In the genomic region with DNA sequence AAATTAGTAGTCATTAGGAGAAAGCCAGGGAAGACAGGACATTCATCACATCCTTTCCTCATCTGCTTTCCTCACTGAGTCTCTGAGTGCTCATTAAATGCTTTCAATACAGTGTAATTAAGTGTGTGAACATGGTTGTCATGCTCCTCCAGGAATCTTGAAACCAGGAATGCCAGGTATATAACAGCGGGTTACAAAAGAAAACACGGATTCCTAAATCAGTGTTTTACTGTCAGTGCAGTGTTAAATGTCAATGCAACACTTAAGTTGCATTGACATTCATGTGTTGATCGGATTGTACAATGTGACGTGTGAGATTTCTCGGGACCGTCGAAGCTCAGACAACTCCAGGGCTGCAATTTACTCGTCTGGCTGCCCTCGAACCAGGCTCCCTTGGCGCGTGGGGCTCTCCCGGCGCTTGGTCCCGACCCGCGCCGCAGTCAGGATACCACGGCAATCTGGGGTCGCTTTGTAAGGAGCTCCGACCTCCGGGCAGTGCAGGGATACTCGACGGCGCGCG, we compare ENCODE assay signal across 11 cellular contexts. TPM values are rescaled to one million over a fixed set of nuclear protein-coding genes. Genes with fewer than 3 reads are reported as not detected.
DNase-seq lines count a peak whose midpoint lies in the region; ATAC-seq and TF ChIP-seq lines count a peak whose summit lies in the region.
"Had no signal": no experiment of that assay in that cellular context is flagged by ENCODE, and none has a peak within 500 bp of the region (broad histone marks: within the 10 kb centered on the region; RNA-seq: fewer than 3 reads in every experiment).

No MANE protein-coding gene starts in this region.

- H3K4me3 ChIP-seq in heart left ventricle (peak overlapping the region in 8 of 12 donors; percentile 0 to 50 (median 16)), right cardiac atrium (ENCODE audit: low read length) (no peak overlapping the region)

- peaks cover 2% of the 10 kb centered on the region for H3K36me3 Mint-ChIP-seq in activated naive CD8-positive, alpha-beta T cell treated with anti-CD3 and anti-CD28 coated beads, Interleukin-2, amount 10 ng/mL, durations not matched to agents 7 days and 5 days
- peaks cover 2% of the 10 kb centered on the region for H3K36me3 Mint-ChIP-seq in memory B cell
- peaks cover 8% of the 10 kb centered on the region for H3K36me3 Mint-ChIP-seq in type B pancreatic cell

- peaks cover 20% of the 10 kb centered on the region for H3K4me1 Mint-ChIP-seq in activated naive CD8-positive, alpha-beta T cell treated with anti-CD3 and anti-CD28 coated beads, Interleukin-2, amount 10 ng/mL, durations not matched to agents 7 days and 5 days
- H3K4me1 Mint-ChIP-seq in memory B cell: peaks cover 7% of the 10 kb centered on the region
- peaks cover 5% of the 10 kb centered on the region for H3K4me1 Mint-ChIP-seq in type B pancreatic cell (ENCODE audit: unreplicated experiment)

- H3K4me1 ChIP-seq in heart left ventricle: peaks cover 0 to 20% (median 8%) of the 10 kb centered on the region in 12 donors
- H3K4me1 ChIP-seq in right cardiac atrium (ENCODE audit: control insufficient read depth, insufficient read depth, low read length): no peaks in the 10 kb centered on the region

- no peak overlapping the region for H3K27ac Mint-ChIP-seq in activated naive CD8-positive, alpha-beta T cell treated with anti-CD3 and anti-CD28 coated beads, Interleukin-2, amount 10 ng/mL, durations not matched to agents 7 days and 5 days
- H3K27ac Mint-ChIP-seq in memory B cell (peak overlapping the region; percentile 28), type B pancreatic cell (peak overlapping the region; percentile 4)
- H3K27ac Mint-ChIP-seq: CD8-positive, alpha-beta T cell had no signal

- DNase-seq in heart left ventricle (no peak), right cardiac atrium (no peak), memory B cell (ENCODE audit: low spot score in 2 of 2) (no peak), type B pancreatic cell (ENCODE audit: extremely low spot score, unreplicated experiment) (no peak), A172 (ENCODE audit: low spot score) (no peak), inferior parietal cortex (ENCODE audit: extremely low spot score) (no peak)
- DNase-seq in activated naive CD8-positive, alpha-beta T cell treated with anti-CD3 and anti-CD28 coated beads, Interleukin-2, amount 10 ng/mL, durations not matched to agents 7 days and 5 days: no peak
- DNase-seq: kidney glomerular epithelial cell had no signal

- H3K27ac ChIP-seq in heart left ventricle: no peak overlapping the region
- H3K27ac ChIP-seq in right cardiac atrium (ENCODE audit: low read length): no peak overlapping the region

- ATAC-seq in heart left ventricle: no peak
- no peak for ATAC-seq in right cardiac atrium
- no peak for ATAC-seq in activated naive CD8-positive, alpha-beta T cell treated with anti-CD3 and anti-CD28 coated beads, Interleukin-2, amount 10 ng/mL, durations not matched to agents 7 days and 5 days (ENCODE audit: low read depth)
- ATAC-seq in memory B cell (ENCODE audit: low read depth): no peak
- no peak for ATAC-seq in esophagus mucosa

- intact Hi-C loops in heart left ventricle (cut with DNase I): loop anchor here in 9 of 10 donors (5.0 to 10.0 kb wide), 5 partner anchors 90 to 370 kb away; partner anchors contain the start of genes PIP4K2A (in 2 of the 9) and DNAJC1 (in 1 of the 9)
- intact Hi-C loops in right cardiac atrium (cut with DNase I): no loop called here

- TF ChIP-seq CTCF in heart left ventricle (IDR thresholded peaks at IDR 0.05) (no peak), type B pancreatic cell (conservative IDR thresholded peaks at IDR 0.05) (no peak)

- H3K9me3 ChIP-seq in heart left ventricle (no peaks in the 10 kb centered on the region), right cardiac atrium (ENCODE audit: control insufficient read depth, low read length) (no peaks in the 10 kb centered on the region)

- 6 to 11% (median 7%) methylated on average over 26 of the region's 26 CpGs for WGBS in heart left ventricle, 4 donors
- WGBS in right cardiac atrium: 7% methylated on average over 26 of the region's 26 CpGs

- H3K9me3 Mint-ChIP-seq in activated naive CD8-positive, alpha-beta T cell treated with anti-CD3 and anti-CD28 coated beads, Interleukin-2, amount 10 ng/mL, durations not matched to agents 7 days and 5 days: no peaks in the 10 kb centered on the region
- H3K9me3 Mint-ChIP-seq in memory B cell: peaks cover 3% of the 10 kb centered on the region
- H3K9me3 Mint-ChIP-seq in type B pancreatic cell: peaks cover 5% of the 10 kb centered on the region

- H3K4me3 Mint-ChIP-seq in activated naive CD8-positive, alpha-beta T cell treated with anti-CD3 and anti-CD28 coated beads, Interleukin-2, amount 10 ng/mL, durations not matched to agents 7 days and 5 days: peak overlapping the region; percentile 37
- H3K4me3 Mint-ChIP-seq in memory B cell (peak overlapping the region; percentile 14), type B pancreatic cell (peak overlapping the region; percentile 80)
- H3K4me3 Mint-ChIP-seq: CD8-positive, alpha-beta T cell had no signal

- no peak for TF ChIP-seq POLR2A in heart left ventricle (IDR thresholded peaks at IDR 0.05)

- H3K36me3 ChIP-seq in heart left ventricle: no peaks in the 10 kb centered on the region

- H3K27me3 Mint-ChIP-seq in activated naive CD8-positive, alpha-beta T cell treated with anti-CD3 and anti-CD28 coated beads, Interleukin-2, amount 10 ng/mL, durations not matched to agents 7 days and 5 days: peaks cover 83% of the 10 kb centered on the region
- peaks cover 12% of the 10 kb centered on the region for H3K27me3 Mint-ChIP-seq in memory B cell
- peaks cover 84% of the 10 kb centered on the region for H3K27me3 Mint-ChIP-seq in type B pancreatic cell

- POLR2A ChIA-PET in activated naive CD8-positive, alpha-beta T cell treated with anti-CD3 and anti-CD28 coated beads, Interleukin-2, amount 10 ng/mL, durations not matched to agents 7 days and 5 days (lab: Charles Lee): interaction anchor here (0.9 to 1.0 kb wide), 2 partner anchors 29 to 92 kb away, joined by 3 to 5 read pairs; partner anchors contain the start of gene COMMD3

- H3K27me3 ChIP-seq in heart left ventricle (peaks cover 38 to 91% (median 74%) of the 10 kb centered on the region in 9 donors), right cardiac atrium (ENCODE audit: control insufficient read depth, insufficient read depth) (no peaks in the 10 kb centered on the region)

RNA-seq across cellular contexts. Expression of gene SPAG6, which starts 0.5 kb away (rescaled TPM):
- total RNA-seq in heart left ventricle: under 1 TPM in 1 of 9 donors, not detected in 8; 0.42 TPM
- polyA plus RNA-seq in heart left ventricle: not detected
- total RNA-seq in right cardiac atrium: under 1 TPM in 1 of 4 donors, not detected in 3; 0.09 TPM
- 0.05 TPM for polyA plus RNA-seq in right cardiac atrium
- under 1 TPM; 0.67 to 0.77 TPM for total RNA-seq in activated naive CD8-positive, alpha-beta T cell treated with anti-CD3 and anti-CD28 coated beads, Interleukin-2, amount 10 ng/mL, durations not matched to agents 7 days and 5 days
- 1.9 and 6.6 TPM in 2 replicates for total RNA-seq in type B pancreatic cell (ENCODE audit: low replicate concordance)
- not detected in 2 replicates for total RNA-seq in A172 (2014; rRNA removed; shearing (Covaris generic))
- not detected for total RNA-seq in esophagus mucosa
- total RNA-seq: CD8-positive, alpha-beta T cell; SK-MEL-5 had no signal

RNA-seq across cellular contexts. Expression of gene BMI1, which starts 23.9 kb away (rescaled TPM):
- total RNA-seq in heart left ventricle (10 to 100 TPM; 27.2 to 48.5 (median 31.1) TPM), right cardiac atrium (10 to 100 TPM; 36.0 to 41.1 (median 37.7) TPM), type B pancreatic cell (ENCODE audit: low replicate concordance) (28.9 and 36.6 TPM in 2 replicates), esophagus mucosa (13.0 TPM)
- polyA plus RNA-seq in heart left ventricle (10 to 100 TPM; 10.6 to 35.4 TPM), right cardiac atrium (17.0 TPM)
- total RNA-seq in activated naive CD8-positive, alpha-beta T cell treated with anti-CD3 and anti-CD28 coated beads, Interleukin-2, amount 10 ng/mL, durations not matched to agents 7 days and 5 days: 10 to 100 TPM; 40.0 to 44.5 TPM
- total RNA-seq in A172 (2014; rRNA removed; shearing (Covaris generic)): 116 and 120 TPM in 2 replicates

RNA-seq across cellular contexts. Expression of gene COMMD3, which starts 28.7 kb away (rescaled TPM):
- 10 to 100 TPM; 44.4 to 88.3 (median 74.1) TPM for total RNA-seq in heart left ventricle
- polyA plus RNA-seq in heart left ventricle: 10 to 100 TPM; 64.4 to 88.5 TPM
- total RNA-seq in right cardiac atrium: 10 to 100 TPM; 67.7 to 86.3 (median 81.2) TPM
- polyA plus RNA-seq in right cardiac atrium: 95.9 TPM
- total RNA-seq in activated naive CD8-positive, alpha-beta T cell treated with anti-CD3 and anti-CD28 coated beads, Interleukin-2, amount 10 ng/mL, durations not matched to agents 7 days and 5 days: 10 to 100 TPM; 55.3 to 61.4 TPM
- total RNA-seq in type B pancreatic cell (ENCODE audit: low replicate concordance): 42.5 and 51.3 TPM in 2 replicates
- total RNA-seq in A172 (2014; rRNA removed; shearing (Covaris generic)): 90.5 and 122 TPM in 2 replicates
- total RNA-seq in esophagus mucosa: 36.5 TPM

Comparison
In these comparisons a context has a peak if more than half of its experiments do, and no peak if none do; other contexts are left out.
1. intact Hi-C loops: an anchor here in heart left ventricle (5.0 to 10.0 kb wide); none called in right cardiac atrium.
2. H3K4me3 Mint-ChIP-seq: peak in every context shown above with its lines; median percentile 80 in type B pancreatic cell; 37 in activated naive CD8-positive, alpha-beta T cell treated with anti-CD3 and anti-CD28 coated beads, Interleukin-2, amount 10 ng/mL, durations not matched to agents 7 days and 5 days; 14 in memory B cell.